1 cellular context compared by ENCODE assay signal in the genomic region with DNA sequence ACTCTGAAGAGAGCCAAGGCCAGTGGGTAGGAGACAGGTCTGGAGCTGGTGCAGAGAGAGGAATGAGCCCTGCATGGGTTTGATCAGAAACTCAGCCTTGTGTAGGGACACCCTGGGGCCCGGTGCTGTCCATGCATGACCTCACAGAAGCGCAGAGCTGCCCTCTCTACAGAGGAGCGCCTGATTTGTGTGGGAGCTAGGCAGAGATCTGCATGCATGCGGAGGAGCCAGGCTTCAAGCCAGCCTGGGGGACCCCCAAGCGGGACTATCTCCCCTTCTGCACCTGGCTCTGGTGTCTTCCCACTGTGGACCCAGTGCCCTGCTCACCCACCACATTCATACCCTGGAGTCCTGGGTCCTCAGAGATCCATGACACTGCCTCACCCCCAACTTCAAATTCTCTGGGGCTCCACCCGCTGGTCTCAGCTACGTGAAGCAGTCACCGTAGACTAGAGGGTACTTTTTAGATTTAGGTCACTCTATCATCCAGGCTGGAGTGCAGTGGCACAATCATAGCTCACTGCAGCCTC.
TF ChIP-seq lines count a peak whose summit lies in the region.

No MANE protein-coding gene starts in this region.

TF ChIP-seq in H1, 55 proteins besides CTCF, POLR2A, EP300 and RAD21:
- TF ChIP-seq ASH2L (IDR thresholded peaks at IDR 0.05; ENCODE audit: low read length) = no peak
- TF ChIP-seq CREB1 (IDR thresholded peaks at IDR 0.05) = no peak
- TF ChIP-seq EZH2 (IDR thresholded peaks at IDR 0.05; ENCODE audit: low read depth, low read length, severe bottlenecking) = no peak
- TF ChIP-seq CHD2 (IDR thresholded peaks at IDR 0.05; ENCODE audit: low read length) = no peak
- no peak for TF ChIP-seq MAFK (IDR thresholded peaks at IDR 0.05; ENCODE audit: low read depth, low read length)
- TF ChIP-seq SUZ12 (IDR thresholded peaks at IDR 0.05; ENCODE audit: low read length) = no peak
- no peak for TF ChIP-seq NANOG (IDR thresholded peaks at IDR 0.05; ENCODE audit: insufficient read depth, low read depth, low read length, poor library complexity, severe bottlenecking)
- TF ChIP-seq, protein P1, sequence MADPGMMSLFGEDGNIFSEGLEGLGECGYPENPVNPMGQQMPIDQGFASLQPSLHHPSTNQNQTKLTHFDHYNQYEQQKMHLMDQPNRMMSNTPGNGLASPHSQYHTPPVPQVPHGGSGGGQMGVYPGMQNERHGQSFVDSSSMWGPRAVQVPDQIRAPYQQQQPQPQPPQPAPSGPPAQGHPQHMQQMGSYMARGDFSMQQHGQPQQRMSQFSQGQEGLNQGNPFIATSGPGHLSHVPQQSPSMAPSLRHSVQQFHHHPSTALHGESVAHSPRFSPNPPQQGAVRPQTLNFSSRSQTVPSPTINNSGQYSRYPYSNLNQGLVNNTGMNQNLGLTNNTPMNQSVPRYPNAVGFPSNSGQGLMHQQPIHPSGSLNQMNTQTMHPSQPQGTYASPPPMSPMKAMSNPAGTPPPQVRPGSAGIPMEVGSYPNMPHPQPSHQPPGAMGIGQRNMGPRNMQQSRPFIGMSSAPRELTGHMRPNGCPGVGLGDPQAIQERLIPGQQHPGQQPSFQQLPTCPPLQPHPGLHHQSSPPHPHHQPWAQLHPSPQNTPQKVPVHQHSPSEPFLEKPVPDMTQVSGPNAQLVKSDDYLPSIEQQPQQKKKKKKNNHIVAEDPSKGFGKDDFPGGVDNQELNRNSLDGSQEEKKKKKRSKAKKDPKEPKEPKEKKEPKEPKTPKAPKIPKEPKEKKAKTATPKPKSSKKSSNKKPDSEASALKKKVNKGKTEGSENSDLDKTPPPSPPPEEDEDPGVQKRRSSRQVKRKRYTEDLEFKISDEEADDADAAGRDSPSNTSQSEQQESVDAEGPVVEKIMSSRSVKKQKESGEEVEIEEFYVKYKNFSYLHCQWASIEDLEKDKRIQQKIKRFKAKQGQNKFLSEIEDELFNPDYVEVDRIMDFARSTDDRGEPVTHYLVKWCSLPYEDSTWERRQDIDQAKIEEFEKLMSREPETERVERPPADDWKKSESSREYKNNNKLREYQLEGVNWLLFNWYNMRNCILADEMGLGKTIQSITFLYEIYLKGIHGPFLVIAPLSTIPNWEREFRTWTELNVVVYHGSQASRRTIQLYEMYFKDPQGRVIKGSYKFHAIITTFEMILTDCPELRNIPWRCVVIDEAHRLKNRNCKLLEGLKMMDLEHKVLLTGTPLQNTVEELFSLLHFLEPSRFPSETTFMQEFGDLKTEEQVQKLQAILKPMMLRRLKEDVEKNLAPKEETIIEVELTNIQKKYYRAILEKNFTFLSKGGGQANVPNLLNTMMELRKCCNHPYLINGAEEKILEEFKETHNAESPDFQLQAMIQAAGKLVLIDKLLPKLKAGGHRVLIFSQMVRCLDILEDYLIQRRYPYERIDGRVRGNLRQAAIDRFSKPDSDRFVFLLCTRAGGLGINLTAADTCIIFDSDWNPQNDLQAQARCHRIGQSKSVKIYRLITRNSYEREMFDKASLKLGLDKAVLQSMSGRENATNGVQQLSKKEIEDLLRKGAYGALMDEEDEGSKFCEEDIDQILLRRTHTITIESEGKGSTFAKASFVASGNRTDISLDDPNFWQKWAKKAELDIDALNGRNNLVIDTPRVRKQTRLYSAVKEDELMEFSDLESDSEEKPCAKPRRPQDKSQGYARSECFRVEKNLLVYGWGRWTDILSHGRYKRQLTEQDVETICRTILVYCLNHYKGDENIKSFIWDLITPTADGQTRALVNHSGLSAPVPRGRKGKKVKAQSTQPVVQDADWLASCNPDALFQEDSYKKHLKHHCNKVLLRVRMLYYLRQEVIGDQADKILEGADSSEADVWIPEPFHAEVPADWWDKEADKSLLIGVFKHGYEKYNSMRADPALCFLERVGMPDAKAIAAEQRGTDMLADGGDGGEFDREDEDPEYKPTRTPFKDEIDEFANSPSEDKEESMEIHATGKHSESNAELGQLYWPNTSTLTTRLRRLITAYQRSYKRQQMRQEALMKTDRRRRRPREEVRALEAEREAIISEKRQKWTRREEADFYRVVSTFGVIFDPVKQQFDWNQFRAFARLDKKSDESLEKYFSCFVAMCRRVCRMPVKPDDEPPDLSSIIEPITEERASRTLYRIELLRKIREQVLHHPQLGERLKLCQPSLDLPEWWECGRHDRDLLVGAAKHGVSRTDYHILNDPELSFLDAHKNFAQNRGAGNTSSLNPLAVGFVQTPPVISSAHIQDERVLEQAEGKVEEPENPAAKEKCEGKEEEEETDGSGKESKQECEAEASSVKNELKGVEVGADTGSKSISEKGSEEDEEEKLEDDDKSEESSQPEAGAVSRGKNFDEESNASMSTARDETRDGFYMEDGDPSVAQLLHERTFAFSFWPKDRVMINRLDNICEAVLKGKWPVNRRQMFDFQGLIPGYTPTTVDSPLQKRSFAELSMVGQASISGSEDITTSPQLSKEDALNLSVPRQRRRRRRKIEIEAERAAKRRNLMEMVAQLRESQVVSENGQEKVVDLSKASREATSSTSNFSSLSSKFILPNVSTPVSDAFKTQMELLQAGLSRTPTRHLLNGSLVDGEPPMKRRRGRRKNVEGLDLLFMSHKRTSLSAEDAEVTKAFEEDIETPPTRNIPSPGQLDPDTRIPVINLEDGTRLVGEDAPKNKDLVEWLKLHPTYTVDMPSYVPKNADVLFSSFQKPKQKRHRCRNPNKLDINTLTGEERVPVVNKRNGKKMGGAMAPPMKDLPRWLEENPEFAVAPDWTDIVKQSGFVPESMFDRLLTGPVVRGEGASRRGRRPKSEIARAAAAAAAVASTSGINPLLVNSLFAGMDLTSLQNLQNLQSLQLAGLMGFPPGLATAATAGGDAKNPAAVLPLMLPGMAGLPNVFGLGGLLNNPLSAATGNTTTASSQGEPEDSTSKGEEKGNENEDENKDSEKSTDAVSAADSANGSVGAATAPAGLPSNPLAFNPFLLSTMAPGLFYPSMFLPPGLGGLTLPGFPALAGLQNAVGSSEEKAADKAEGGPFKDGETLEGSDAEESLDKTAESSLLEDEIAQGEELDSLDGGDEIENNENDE (IDR thresholded peaks at IDR 0.05; ENCODE audit: insufficient replicate concordance, low read length) = no peak
- TF ChIP-seq PHF8 (conservative IDR thresholded peaks at IDR 0.05; ENCODE audit: low read depth, low read length) = no peak
- TF ChIP-seq HDAC6 (IDR thresholded peaks at IDR 0.05; ENCODE audit: low read depth, low read length) = no peak
- TF ChIP-seq, protein P2, sequence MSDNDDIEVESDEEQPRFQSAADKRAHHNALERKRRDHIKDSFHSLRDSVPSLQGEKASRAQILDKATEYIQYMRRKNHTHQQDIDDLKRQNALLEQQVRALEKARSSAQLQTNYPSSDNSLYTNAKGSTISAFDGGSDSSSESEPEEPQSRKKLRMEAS (IDR thresholded peaks at IDR 0.05) = no peak
